19 cellular contexts compared by ENCODE assay signal in the genomic region with DNA sequence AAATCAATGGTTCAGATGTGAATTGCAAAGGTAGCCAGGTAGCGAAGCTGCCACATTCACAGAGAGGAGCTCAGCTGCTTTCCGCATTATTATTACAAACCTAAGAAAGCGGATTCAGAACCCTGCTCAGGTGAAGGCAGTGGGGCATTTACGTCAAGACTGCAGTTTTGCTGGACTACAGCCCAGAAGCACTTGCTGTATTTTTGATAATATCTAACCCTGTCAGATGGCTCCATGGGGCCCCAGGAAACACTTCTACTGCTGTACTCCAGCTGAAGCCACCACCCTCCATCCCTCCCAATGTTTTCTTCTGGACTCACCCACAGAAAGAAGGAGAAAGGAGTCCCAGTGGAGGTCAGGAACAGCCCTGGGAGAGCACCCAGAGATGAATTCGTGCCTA.
DNase-seq lines count a peak whose midpoint lies in the region; ATAC-seq and TF ChIP-seq lines count a peak whose summit lies in the region.
"Had no signal": no experiment of that assay in that cellular context is flagged by ENCODE, and none has a peak within 500 bp of the region (broad histone marks: within the 10 kb centered on the region; RNA-seq: fewer than 3 reads in every experiment).

No MANE protein-coding gene starts in this region.

- no peak overlapping the region for H3K4ac ChIP-seq in H9 (ENCODE audit: low read depth, low read length)

- POLR2A ChIA-PET in activated CD4-positive, alpha-beta memory T cell treated with anti-CD3 and anti-CD28 coated beads, Interleukin-2, amount 10 ng/mL, durations not matched to agents 7 days and 5 days (lab: Charles Lee): interaction anchor here (1.0 kb wide), 1 partner anchor 8 kb away, joined by 7 read pairs; no protein-coding TSS in a partner anchor
- POLR2A ChIA-PET in activated CD4-positive, alpha-beta memory T cell treated with anti-CD3 and anti-CD28 coated beads for 36 hours (lab: Charles Lee): no interaction called here
- POLR2A ChIA-PET in activated naive CD8-positive, alpha-beta T cell treated with anti-CD3 and anti-CD28 coated beads, Interleukin-2, amount 10 ng/mL, durations not matched to agents 7 days and 5 days (lab: Charles Lee): no interaction called here
- POLR2A ChIA-PET in naive thymus-derived CD4-positive, alpha-beta T cell (lab: Charles Lee): no interaction called here

- H3K36me3 ChIP-seq in naive thymus-derived CD4-positive, alpha-beta T cell (ENCODE audit: control insufficient read depth in 2 of 3, insufficient read depth in 3 of 3, low read length in 3 of 3): no peaks in the 10 kb centered on the region
- H3K36me3 ChIP-seq: colonic mucosa, right lobe of liver had no signal

- no peaks in the 10 kb centered on the region for H4K20me1 ChIP-seq in H9 (ENCODE audit: control insufficient read depth, insufficient read depth, insufficient read length)

- no peak overlapping the region for H3K18ac ChIP-seq in H9 (ENCODE audit: insufficient read length, low read depth, low read length)

- H3K27me3 ChIP-seq in naive thymus-derived CD4-positive, alpha-beta T cell (ENCODE audit: control insufficient read depth in 2 of 2, insufficient read depth in 2 of 2, low read length in 2 of 2): no peaks in the 10 kb centered on the region
- H3K27me3 ChIP-seq in H9 (ENCODE audit: insufficient read depth, low read length): no peaks in the 10 kb centered on the region
- H3K27me3 ChIP-seq: body of pancreas, colonic mucosa, right lobe of liver had no signal

- no peak overlapping the region for H3K9ac ChIP-seq in H9 (ENCODE audit: extremely low read depth, insufficient read length, low read length)

- peak overlapping the region; percentile 63 for H3K27ac ChIP-seq in naive thymus-derived CD4-positive, alpha-beta T cell (ENCODE audit: low read depth, low read length)
- no peak overlapping the region for H3K27ac ChIP-seq in H9 (ENCODE audit: insufficient read length, low read depth, low read length)
- H3K27ac ChIP-seq: colonic mucosa, right lobe of liver had no signal

- no CpG with 5 or more reads among the region's 5 CpGs for WGBS in H9 (ENCODE audit: extremely low coverage, insufficient read length, low lambda C conversion rate)

- no peaks in the 10 kb centered on the region for H3K79me1 ChIP-seq in H9 (ENCODE audit: insufficient read depth, low read depth, low read length, poor library complexity, severe bottlenecking)

- no peak overlapping the region for H2BK12ac ChIP-seq in H9 (ENCODE audit: insufficient read length, low read depth, low read length)

- no peak overlapping the region for H3K23ac ChIP-seq in H9 (ENCODE audit: insufficient read length, low read depth, low read length)

- no peak overlapping the region for H2BK120ac ChIP-seq in H9 (ENCODE audit: low read depth, low read length, poor library complexity, severe bottlenecking)

- H3K4me1 Mint-ChIP-seq in activated CD4-positive, alpha-beta memory T cell treated with anti-CD3 and anti-CD28 coated beads, Interleukin-2, amount 10 ng/mL, durations not matched to agents 7 days and 5 days: peaks cover 32% of the 10 kb centered on the region
- H3K4me1 Mint-ChIP-seq in activated CD4-positive, alpha-beta memory T cell treated with anti-CD3 and anti-CD28 coated beads for 36 hours (ENCODE audit: low read depth): peaks cover 24% of the 10 kb centered on the region
- H3K4me1 Mint-ChIP-seq in activated naive CD8-positive, alpha-beta T cell treated with anti-CD3 and anti-CD28 coated beads, Interleukin-2, amount 10 ng/mL, durations not matched to agents 7 days and 5 days: peaks cover 20% of the 10 kb centered on the region
- peaks cover 26 to 51% (median 31%) of the 10 kb centered on the region in 7 donors for H3K4me1 Mint-ChIP-seq in naive thymus-derived CD4-positive, alpha-beta T cell
- H3K4me1 Mint-ChIP-seq in H9: peaks cover 4 to 10% of the 10 kb centered on the region in 2 experiments; a peak in 3 of 4 replicates

- H3K4me2 ChIP-seq in H9 (ENCODE audit: insufficient read depth, insufficient read length, low read length): no peak overlapping the region

- H3K4me3 ChIP-seq in naive thymus-derived CD4-positive, alpha-beta T cell (ENCODE audit: low read length): no peak overlapping the region
- H3K4me3 ChIP-seq: body of pancreas, colonic mucosa, right lobe of liver had no signal

- no peak overlapping the region for H2BK15ac ChIP-seq in H9 (ENCODE audit: low read depth, low read length)

- H3K4me1 ChIP-seq in naive thymus-derived CD4-positive, alpha-beta T cell (ENCODE audit: control insufficient read depth in 2 of 2, insufficient read depth in 2 of 2, low read length in 2 of 2): peaks cover 0 to 17% of the 10 kb centered on the region in 2 donors
- H3K4me1 ChIP-seq in H9 (ENCODE audit: insufficient read depth, low read length): no peaks in the 10 kb centered on the region
- H3K4me1 ChIP-seq: body of pancreas, Caco-2, colonic mucosa, right lobe of liver had no signal

- H2BK5ac ChIP-seq in H9 (ENCODE audit: insufficient read length, low read length): no peak overlapping the region

- no peak for TF ChIP-seq CTCF in H9 (conservative IDR thresholded peaks at IDR 0.05)

- no peak overlapping the region for H3T11ph ChIP-seq in H9 (ENCODE audit: low read length)

- H2AK5ac ChIP-seq in H9 (ENCODE audit: insufficient read length, low read length): no peak overlapping the region

- H2AFZ ChIP-seq in H9 (ENCODE audit: low read length): no peak overlapping the region

- H3K56ac ChIP-seq in H9 (ENCODE audit: insufficient read length, low read depth, low read length): no peak overlapping the region

- no peak overlapping the region for H4K5ac ChIP-seq in H9 (ENCODE audit: insufficient read length, low read depth, low read length)

- intact Hi-C loops in activated CD4-positive, alpha-beta memory T cell treated with anti-CD3 and anti-CD28 coated beads for 36 hours (cut with micrococcal nuclease): no loop called here
- intact Hi-C loops in naive thymus-derived CD4-positive, alpha-beta T cell (cut with micrococcal nuclease): loop anchor here in 1 of 2 donors (10.0 kb wide), 1 partner anchor 345 kb away; no protein-coding TSS in a partner anchor
- intact Hi-C loops in head of caudate nucleus (cut with DNase I): no loop called here

- ATAC-seq in activated naive CD8-positive, alpha-beta T cell treated with anti-CD3 and anti-CD28 coated beads, Interleukin-2, amount 10 ng/mL, durations not matched to agents 7 days and 5 days (ENCODE audit: low read depth): no peak
- ATAC-seq in naive thymus-derived CD4-positive, alpha-beta T cell: no peak
- ATAC-seq in HG03175 (IDR thresholded peaks at IDR 0.05; ENCODE audit: unreplicated experiment): no peak
- ATAC-seq: right lobe of liver had no signal

- H3K14ac ChIP-seq in H9 (ENCODE audit: insufficient read depth, low read length): no peak overlapping the region

- CTCF ChIA-PET in activated CD4-positive, alpha-beta memory T cell treated with anti-CD3 and anti-CD28 coated beads, Interleukin-2, amount 10 ng/mL, durations not matched to agents 7 days and 5 days (lab: Charles Lee): no interaction called here
- CTCF ChIA-PET in activated CD4-positive, alpha-beta memory T cell treated with anti-CD3 and anti-CD28 coated beads for 36 hours (lab: Charles Lee): no interaction called here
- CTCF ChIA-PET in naive thymus-derived CD4-positive, alpha-beta T cell (lab: Charles Lee): no interaction called here

- H3K9me3 Mint-ChIP-seq in activated CD4-positive, alpha-beta memory T cell treated with anti-CD3 and anti-CD28 coated beads, Interleukin-2, amount 10 ng/mL, durations not matched to agents 7 days and 5 days: peaks cover 15% of the 10 kb centered on the region
- H3K9me3 Mint-ChIP-seq in activated CD4-positive, alpha-beta memory T cell treated with anti-CD3 and anti-CD28 coated beads for 36 hours: peaks cover 1% of the 10 kb centered on the region
- H3K9me3 Mint-ChIP-seq in activated naive CD8-positive, alpha-beta T cell treated with anti-CD3 and anti-CD28 coated beads, Interleukin-2, amount 10 ng/mL, durations not matched to agents 7 days and 5 days: no peaks in the 10 kb centered on the region
- H3K9me3 Mint-ChIP-seq in naive thymus-derived CD4-positive, alpha-beta T cell: peaks cover 0 to 12% (median 2%) of the 10 kb centered on the region in 11 donors
- no peaks in the 10 kb centered on the region; a peak in 1 of 5 replicates for H3K9me3 Mint-ChIP-seq in H9

- H3K79me2 ChIP-seq in H9 (ENCODE audit: insufficient read depth, low read length): no peaks in the 10 kb centered on the region

- no peak overlapping the region for H4K91ac ChIP-seq in H9 (ENCODE audit: insufficient read length, low read depth, low read length)

- H2BK20ac ChIP-seq in H9 (ENCODE audit: low read depth, low read length, poor library complexity, severe bottlenecking): no peak overlapping the region

- peak overlapping the region; percentile 95 for H3K27ac Mint-ChIP-seq in activated CD4-positive, alpha-beta memory T cell treated with anti-CD3 and anti-CD28 coated beads, Interleukin-2, amount 10 ng/mL, durations not matched to agents 7 days and 5 days
- H3K27ac Mint-ChIP-seq in activated CD4-positive, alpha-beta memory T cell treated with anti-CD3 and anti-CD28 coated beads for 36 hours: no peak overlapping the region
- H3K27ac Mint-ChIP-seq in activated naive CD8-positive, alpha-beta T cell treated with anti-CD3 and anti-CD28 coated beads, Interleukin-2, amount 10 ng/mL, durations not matched to agents 7 days and 5 days: peak overlapping the region; percentile 85
- peak overlapping the region; percentile 86 to 97 (median 94) for H3K27ac Mint-ChIP-seq in naive thymus-derived CD4-positive, alpha-beta T cell
- no peak overlapping the region for H3K27ac Mint-ChIP-seq in H9

- no peaks in the 10 kb centered on the region for H3K9me3 ChIP-seq in naive thymus-derived CD4-positive, alpha-beta T cell (ENCODE audit: control insufficient read depth in 2 of 3, low read length in 3 of 3)
- no peaks in the 10 kb centered on the region for H3K9me3 ChIP-seq in H9 (ENCODE audit: control insufficient read depth, low read depth, low read length)
- H3K9me3 ChIP-seq: body of pancreas, Caco-2, colonic mucosa, right lobe of liver had no signal

- H3K36me3 Mint-ChIP-seq in activated CD4-positive, alpha-beta memory T cell treated with anti-CD3 and anti-CD28 coated beads, Interleukin-2, amount 10 ng/mL, durations not matched to agents 7 days and 5 days (ENCODE audit: low read depth): peaks cover 13% of the 10 kb centered on the region
- no peaks in the 10 kb centered on the region for H3K36me3 Mint-ChIP-seq in activated CD4-positive, alpha-beta memory T cell treated with anti-CD3 and anti-CD28 coated beads for 36 hours
- H3K36me3 Mint-ChIP-seq in activated naive CD8-positive, alpha-beta T cell treated with anti-CD3 and anti-CD28 coated beads, Interleukin-2, amount 10 ng/mL, durations not matched to agents 7 days and 5 days: peaks cover 2% of the 10 kb centered on the region
- peaks cover 0 to 18% (median 0%) of the 10 kb centered on the region in 5 donors for H3K36me3 Mint-ChIP-seq in naive thymus-derived CD4-positive, alpha-beta T cell
- no peaks in the 10 kb centered on the region for H3K36me3 Mint-ChIP-seq in H9 (ENCODE audit: insufficient read depth in 1 of 3, low read depth in 3 of 3)

- DNase-seq in activated CD4-positive, alpha-beta memory T cell treated with anti-CD3 and anti-CD28 coated beads, Interleukin-2, amount 10 ng/mL, durations not matched to agents 7 days and 5 days: no peak
- DNase-seq in activated CD4-positive, alpha-beta memory T cell treated with anti-CD3 and anti-CD28 coated beads for 36 hours: no peak
- peak; percentile 21 for DNase-seq in DMS79 (lab: John Stamatoyannopoulos, UW)
- no peak for DNase-seq in activated naive CD8-positive, alpha-beta T cell treated with anti-CD3 and anti-CD28 coated beads, Interleukin-2, amount 10 ng/mL, durations not matched to agents 7 days and 5 days
- no peak for DNase-seq in naive thymus-derived CD4-positive, alpha-beta T cell
- no peak for DNase-seq in H9
- DNase-seq in head of caudate nucleus: no peak
- DNase-seq: activated naive CD4-positive, alpha-beta T cell treated with Interleukin-2 at 50 U/mL for 16 hours; body of pancreas; colonic mucosa; EL; foreskin fibroblast; left colon; NCI-H226; NK-92 treated with Interleukin-12 subunit alpha and Interleukin-12 subunit beta, amount 100 ng/mL, for 24 hours; trophoblast cell had no signal

- H4K8ac ChIP-seq in H9 (replicated peaks; ENCODE audit: insufficient read length, low read depth, low read length): no peak overlapping the region

- H3K23me2 ChIP-seq in H9 (ENCODE audit: insufficient read length, low read depth, low read length, poor library complexity, severe bottlenecking): peaks cover under 1% of the 10 kb centered on the region

- H3K4me3 Mint-ChIP-seq in activated CD4-positive, alpha-beta memory T cell treated with anti-CD3 and anti-CD28 coated beads, Interleukin-2, amount 10 ng/mL, durations not matched to agents 7 days and 5 days: no peak overlapping the region
- H3K4me3 Mint-ChIP-seq in activated CD4-positive, alpha-beta memory T cell treated with anti-CD3 and anti-CD28 coated beads for 36 hours: no peak overlapping the region
- peak overlapping the region; percentile 70 for H3K4me3 Mint-ChIP-seq in activated naive CD8-positive, alpha-beta T cell treated with anti-CD3 and anti-CD28 coated beads, Interleukin-2, amount 10 ng/mL, durations not matched to agents 7 days and 5 days
- H3K4me3 Mint-ChIP-seq in naive thymus-derived CD4-positive, alpha-beta T cell: peak overlapping the region; percentile 64 to 85 (median 75)
- no peak overlapping the region for H3K4me3 Mint-ChIP-seq in H9

- H3K27me3 Mint-ChIP-seq in activated CD4-positive, alpha-beta memory T cell treated with anti-CD3 and anti-CD28 coated beads, Interleukin-2, amount 10 ng/mL, durations not matched to agents 7 days and 5 days: no peaks in the 10 kb centered on the region
- H3K27me3 Mint-ChIP-seq in activated CD4-positive, alpha-beta memory T cell treated with anti-CD3 and anti-CD28 coated beads for 36 hours: peaks cover 4% of the 10 kb centered on the region
- H3K27me3 Mint-ChIP-seq in activated naive CD8-positive, alpha-beta T cell treated with anti-CD3 and anti-CD28 coated beads, Interleukin-2, amount 10 ng/mL, durations not matched to agents 7 days and 5 days: peaks cover 6% of the 10 kb centered on the region
- H3K27me3 Mint-ChIP-seq in naive thymus-derived CD4-positive, alpha-beta T cell: peaks cover 0 to 11% (median 0%) of the 10 kb centered on the region in 5 donors
- H3K27me3 Mint-ChIP-seq in H9 (ENCODE audit: low read depth): peaks cover 3% of the 10 kb centered on the region; the same call in 1 of the 2 replicates

Comparison
In these comparisons a context has a peak if more than half of its experiments do, and no peak if none do; other contexts are left out.
1. H3K27ac Mint-ChIP-seq: peak in activated CD4-positive, alpha-beta memory T cell treated with anti-CD3 and anti-CD28 coated beads, Interleukin-2, amount 10 ng/mL, durations not matched to agents 7 days and 5 days (single experiment), activated naive CD8-positive, alpha-beta T cell treated with anti-CD3 and anti-CD28 coated beads, Interleukin-2, amount 10 ng/mL, durations not matched to agents 7 days and 5 days (single experiment) and naive thymus-derived CD4-positive, alpha-beta T cell (9 of 9); none in activated CD4-positive, alpha-beta memory T cell treated with anti-CD3 and anti-CD28 coated beads for 36 hours (single experiment) and H9 (0 of 3).
2. H3K4me3 Mint-ChIP-seq: peak in activated naive CD8-positive, alpha-beta T cell treated with anti-CD3 and anti-CD28 coated beads, Interleukin-2, amount 10 ng/mL, durations not matched to agents 7 days and 5 days (single experiment) and naive thymus-derived CD4-positive, alpha-beta T cell (10 of 10); none in activated CD4-positive, alpha-beta memory T cell treated with anti-CD3 and anti-CD28 coated beads, Interleukin-2, amount 10 ng/mL, durations not matched to agents 7 days and 5 days (single experiment), activated CD4-positive, alpha-beta memory T cell treated with anti-CD3 and anti-CD28 coated beads for 36 hours (single experiment) and H9 (0 of 2).